10 cellular contexts compared by ENCODE assay signal in the genomic region with DNA sequence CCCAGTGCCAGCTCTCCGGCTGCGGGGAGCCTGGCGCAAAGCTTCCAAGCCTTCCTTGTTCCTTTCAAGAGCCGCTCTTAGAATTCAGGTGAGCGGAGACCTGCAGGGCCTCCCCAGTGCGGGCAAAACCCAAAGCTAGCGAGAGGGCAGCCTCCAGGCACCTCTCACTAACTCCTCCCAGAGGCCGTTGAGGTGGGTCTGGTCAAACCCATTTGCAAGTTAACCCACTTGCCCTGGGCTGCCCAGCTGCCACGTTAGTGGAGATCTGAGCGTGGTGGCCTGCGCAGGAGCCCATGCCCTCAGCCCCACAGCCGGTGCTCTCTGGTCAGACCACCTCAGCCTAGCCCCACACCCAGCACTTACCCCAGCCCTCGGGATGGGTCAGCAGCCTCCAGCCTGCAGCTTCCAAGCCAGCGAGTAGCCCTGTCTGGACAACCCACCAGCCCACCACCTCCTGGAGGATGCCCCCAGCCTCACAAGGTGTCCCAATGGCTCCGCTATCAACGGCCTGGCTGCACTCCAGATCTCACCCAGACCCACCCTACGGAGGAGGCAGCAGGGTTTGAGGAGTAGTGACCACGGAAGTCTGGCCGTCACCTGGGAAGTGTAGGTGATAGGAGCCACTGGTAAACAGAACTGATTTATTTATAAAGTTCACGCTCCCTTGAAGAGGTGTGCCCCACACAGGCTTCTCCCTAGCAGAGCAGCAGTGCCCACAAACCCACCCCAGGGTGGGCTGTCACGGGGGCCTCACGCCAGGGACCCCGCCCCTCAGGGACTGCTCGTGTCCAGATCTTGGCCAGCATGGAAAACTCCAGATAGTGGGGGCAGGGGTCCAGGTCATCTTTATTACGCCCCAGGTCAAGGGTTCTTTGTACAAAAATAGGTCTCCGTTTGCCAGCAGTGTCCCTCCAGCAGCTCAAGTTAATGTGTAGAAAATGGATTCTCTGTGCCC. TPM values are rescaled to one million over a fixed set of nuclear protein-coding genes. Genes with fewer than 3 reads are reported as not detected.
DNase-seq lines count a peak whose midpoint lies in the region; ATAC-seq and TF ChIP-seq lines count a peak whose summit lies in the region.
"Had no signal": no experiment of that assay in that cellular context is flagged by ENCODE, and none has a peak within 500 bp of the region (broad histone marks: within the 10 kb centered on the region; RNA-seq: fewer than 3 reads in every experiment).

No MANE protein-coding gene starts in this region.

- CTCF ChIA-PET in CD8-positive, alpha-beta memory T cell (lab: Charles Lee) = interaction anchor here (1.2 to 1.8 kb wide), 3 partner anchors 35 to 38 kb away, joined by 3 to 8 read pairs (median 3); no protein-coding TSS in a partner anchor
- CTCF ChIA-PET in PC-9 (lab: Charles Lee) = no interaction called here

- no peaks in the 10 kb centered on the region for H3K9me2 ChIP-seq in PC-9 (ENCODE audit: insufficient read depth)

- TF ChIP-seq CTCF in PC-9 (conservative IDR thresholded peaks at IDR 0.05) = no peak
- no peak for TF ChIP-seq CTCF in glutamatergic neuron (IDR thresholded peaks at IDR 0.05; ENCODE audit: partially characterized antibody, unreplicated experiment)
- no peak for TF ChIP-seq CTCF in omental fat pad (IDR thresholded peaks at IDR 0.05)
- no peak for TF ChIP-seq CTCF in endothelial cell (IDR thresholded peaks at IDR 0.05; ENCODE audit: unreplicated experiment)

- peak overlapping the region; percentile 75 for H3K4me2 ChIP-seq in PC-9

- peaks cover 7% of the 10 kb centered on the region for H3F3A ChIP-seq in PC-9 (ENCODE audit: insufficient read depth, low read depth)

- H3K79me2 ChIP-seq in PC-9 (ENCODE audit: low read depth) = no peaks in the 10 kb centered on the region

- H3K36me3 ChIP-seq in CD8-positive, alpha-beta memory T cell (ENCODE audit: insufficient read depth, low read length) = no peaks in the 10 kb centered on the region
- H3K36me3 ChIP-seq in PC-9 (ENCODE audit: low read depth) = no peaks in the 10 kb centered on the region

- peaks cover 25 to 40% (median 30%) of the 10 kb centered on the region in 3 donors for H3K4me1 Mint-ChIP-seq in CD8-positive, alpha-beta memory T cell
- peaks cover 2% of the 10 kb centered on the region for H3K4me1 Mint-ChIP-seq in glutamatergic neuron (ENCODE audit: low read depth, unreplicated experiment)
- H3K4me1 Mint-ChIP-seq in endothelial cell (ENCODE audit: unreplicated experiment) = peaks cover 3% of the 10 kb centered on the region

- peak overlapping the region in 2 of 8 donors; percentile 25 to 26 for H3K27ac Mint-ChIP-seq in CD8-positive, alpha-beta memory T cell
- H3K27ac Mint-ChIP-seq in glutamatergic neuron (ENCODE audit: unreplicated experiment) = no peak overlapping the region
- no peak overlapping the region for H3K27ac Mint-ChIP-seq in endothelial cell (ENCODE audit: unreplicated experiment)

- POLR2A ChIA-PET in CD8-positive, alpha-beta memory T cell (lab: Charles Lee) = interaction anchor here (0.6 kb wide), 1 partner anchor 672 kb away, joined by 3 read pairs; no protein-coding TSS in a partner anchor
- POLR2A ChIA-PET in PC-9 (lab: Charles Lee; ENCODE audit: unreplicated experiment) = no interaction called here

- H3K27ac ChIP-seq in CD8-positive, alpha-beta memory T cell (ENCODE audit: low read depth, low read length) = no peak overlapping the region
- H3K27ac ChIP-seq in PC-9 = no peak overlapping the region

- peaks cover 29% of the 10 kb centered on the region for H3K4me1 ChIP-seq in CD8-positive, alpha-beta memory T cell (ENCODE audit: insufficient read depth, low read length)
- H3K4me1 ChIP-seq in PC-9 (replicated peaks; ENCODE audit: insufficient read depth) = no peaks in the 10 kb centered on the region

- H2AFZ ChIP-seq in PC-9 = no peak overlapping the region

- H3K4me3 ChIP-seq in CD8-positive, alpha-beta memory T cell (ENCODE audit: low read length) = no peak overlapping the region
- peak overlapping the region; percentile 56; the same call in 1 of the 2 replicates for H3K4me3 ChIP-seq in PC-9

- peak overlapping the region; percentile 33 to 74 (median 65) for H3K4me3 Mint-ChIP-seq in CD8-positive, alpha-beta memory T cell
- peak overlapping the region; percentile 44 for H3K4me3 Mint-ChIP-seq in glutamatergic neuron (ENCODE audit: unreplicated experiment)
- no peak overlapping the region for H3K4me3 Mint-ChIP-seq in endothelial cell (ENCODE audit: unreplicated experiment)

- H4K20me1 ChIP-seq in PC-9 (ENCODE audit: insufficient read depth) = no peaks in the 10 kb centered on the region

- peaks cover 0 to 27% of the 10 kb centered on the region in 2 donors for H3K27me3 Mint-ChIP-seq in CD8-positive, alpha-beta memory T cell
- H3K27me3 Mint-ChIP-seq in glutamatergic neuron (ENCODE audit: unreplicated experiment) (peaks cover 29% of the 10 kb centered on the region), endothelial cell (ENCODE audit: unreplicated experiment) (peaks cover 17% of the 10 kb centered on the region)

- no peaks in the 10 kb centered on the region for H3K9me3 Mint-ChIP-seq in CD8-positive, alpha-beta memory T cell
- H3K9me3 Mint-ChIP-seq in glutamatergic neuron (ENCODE audit: unreplicated experiment) = peaks cover 7% of the 10 kb centered on the region
- H3K9me3 Mint-ChIP-seq in endothelial cell (ENCODE audit: unreplicated experiment) = no peaks in the 10 kb centered on the region

- peaks cover 4% of the 10 kb centered on the region for H3K27me3 ChIP-seq in CD8-positive, alpha-beta memory T cell (ENCODE audit: insufficient read depth, low read length, poor library complexity, severe bottlenecking)
- H3K27me3 ChIP-seq in PC-9 (ENCODE audit: insufficient read depth, low read depth) = no peaks in the 10 kb centered on the region

- BruUV-seq in PC-9 (replicated peaks; lab: Mats Ljungman, UMichigan) = no TSS peak

- intact Hi-C loops in PC-9 (cut with micrococcal nuclease; ENCODE audit: unreplicated experiment) = loop anchor here (2.0 kb wide), 1 partner anchor 65 kb away; no protein-coding TSS in a partner anchor

- no peaks in the 10 kb centered on the region for H3K36me3 Mint-ChIP-seq in CD8-positive, alpha-beta memory T cell
- peaks cover 2% of the 10 kb centered on the region for H3K36me3 Mint-ChIP-seq in glutamatergic neuron (ENCODE audit: unreplicated experiment)
- H3K36me3 Mint-ChIP-seq in endothelial cell (ENCODE audit: low read depth, unreplicated experiment) = no peaks in the 10 kb centered on the region

- ATAC-seq in omental fat pad (ENCODE audit: low FRiP score) (no peak), GM18502 (IDR thresholded peaks at IDR 0.05; ENCODE audit: poor library complexity, unreplicated experiment) (no peak)

- DNase-seq in CD8-positive, alpha-beta memory T cell = no peak
- no peak for DNase-seq in PC-9
- no peak for DNase-seq in glutamatergic neuron
- peak; percentile 23 for DNase-seq in omental fat pad (ENCODE audit: low spot score)
- DNase-seq in NCI-H1436 (lab: John Stamatoyannopoulos, UW) = no peak
- no peak for DNase-seq in NCI-H1105 treated with DMSO at 0.1 percent for 48 hours (lab: John Stamatoyannopoulos, UW)
- no peak for DNase-seq in endothelial cell (ENCODE audit: low spot score)
- DNase-seq: KBM-7, SHP77 had no signal

- H3K9me3 ChIP-seq in CD8-positive, alpha-beta memory T cell (ENCODE audit: low read length) = no peaks in the 10 kb centered on the region
- H3K9me3 ChIP-seq in PC-9 (ENCODE audit: insufficient read depth, low read depth) = no peaks in the 10 kb centered on the region

RNA-seq across cellular contexts. Expression of gene ASCL2, which starts 2.2 kb away (rescaled TPM):
- under 1 TPM; 0.22 to 0.55 TPM for total RNA-seq in CD8-positive, alpha-beta memory T cell
- polyA plus RNA-seq in CD8-positive, alpha-beta memory T cell = 8.9 TPM
- total RNA-seq in PC-9 (2021) (not detected in 2 replicates), glutamatergic neuron (ENCODE audit: unreplicated experiment) (not detected), omental fat pad (1 to 10 TPM in 1 of 4 donors, under 1 TPM in 1, not detected in 2; 0.24 to 2.6 TPM), endothelial cell (ENCODE audit: unreplicated experiment) (not detected)

RNA-seq across cellular contexts. Expression of gene C11orf21, which starts 33.6 kb away (rescaled TPM):
- 1 to 10 TPM; 8.8 to 9.4 TPM for total RNA-seq in CD8-positive, alpha-beta memory T cell
- 30.1 TPM for polyA plus RNA-seq in CD8-positive, alpha-beta memory T cell
- not detected in 2 replicates for total RNA-seq in PC-9 (2021)
- total RNA-seq in glutamatergic neuron (ENCODE audit: unreplicated experiment) = not detected
- 1 to 10 TPM; 1.1 to 2.8 (median 1.2) TPM for total RNA-seq in omental fat pad
- 0.13 TPM for total RNA-seq in endothelial cell (ENCODE audit: unreplicated experiment)

RNA-seq across cellular contexts. Expression of gene TSPAN32, which starts 33.7 kb away (rescaled TPM):
- 1 to 10 TPM; 6.6 to 7.4 TPM for total RNA-seq in CD8-positive, alpha-beta memory T cell
- polyA plus RNA-seq in CD8-positive, alpha-beta memory T cell = 68.5 TPM
- total RNA-seq in PC-9 (2021) = not detected in 2 replicates
- total RNA-seq in glutamatergic neuron (ENCODE audit: unreplicated experiment) = not detected
- total RNA-seq in omental fat pad = 1 to 10 TPM in 3 of 4 donors, under 1 TPM in 1; 0.19 to 6.4 (median 2.7) TPM
- total RNA-seq in endothelial cell (ENCODE audit: unreplicated experiment) = 0.23 TPM
